Comparison of ENCODE assay signal across 26 cellular contexts in genomic region chr13:111630411-111630810, GRCh38.
DNase-seq lines count a peak whose midpoint lies in the region; ATAC-seq, FAIRE-seq and TF ChIP-seq lines count a peak whose summit lies in the region.
"Had no signal": no experiment of that assay in that cellular context is flagged by ENCODE, and none has a peak within 500 bp of the region (broad histone marks: within the 10 kb centered on the region; RNA-seq: fewer than 3 reads in every experiment).

No MANE protein-coding gene starts in this region.

- H3K36me3 Mint-ChIP-seq in type B pancreatic cell, result no peaks in the 10 kb centered on the region
- H3K36me3 Mint-ChIP-seq: activated naive CD8-positive, alpha-beta T cell; CD4-positive, CD25-positive, alpha-beta regulatory T cell; naive thymus-derived CD8-positive, alpha-beta T cell had no signal

- H3K79me2 ChIP-seq in HepG2 (ENCODE audit: insufficient read depth, low read length), result no peaks in the 10 kb centered on the region

- POLR2A ChIA-PET in HepG2 (lab: Yijun Ruan, JAX), result no interaction called here

- H3K4me3 ChIP-seq in HepG2 (replicated peaks in 1 of 3; ENCODE audit: insufficient read depth in 1 of 3, low read depth in 2 of 3, low read length in 3 of 3) (no peak overlapping the region), right lobe of liver (no peak overlapping the region), iPS DF 6.9 (ENCODE audit: low read length) (no peak overlapping the region), prostate gland (no peak overlapping the region)
- H3K4me3 ChIP-seq: esophagus squamous epithelium, gastroesophageal sphincter, tibial artery had no signal

- 14% methylated on average over 11 of the region's 11 CpGs for WGBS in HepG2 (ENCODE audit: low lambda C conversion rate)
- 68% methylated on average over 3 of the region's 11 CpGs for WGBS in right lobe of liver (ENCODE audit: insufficient coverage, low coverage, low lambda C conversion rate, missing lambda C conversion rate)
- no CpG with 5 or more reads among the region's 11 CpGs for WGBS in iPS DF 6.9 (ENCODE audit: insufficient coverage, insufficient read length)
- WGBS in prostate gland, result 65% methylated on average over 11 of the region's 11 CpGs

- FAIRE-seq in HepG2 (lab: Jason Lieb, UNC) (no peak), GM12891 (lab: Jason Lieb, UNC) (no peak)

- no peak overlapping the region for H3K9ac ChIP-seq in HepG2 (ENCODE audit: insufficient read depth, low read depth, low read length)

- H3K9me3 ChIP-seq in HepG2 (ENCODE audit: low read length) (no peaks in the 10 kb centered on the region), right lobe of liver (no peaks in the 10 kb centered on the region), iPS DF 6.9 (ENCODE audit: control insufficient read depth, insufficient read depth, low read length) (no peaks in the 10 kb centered on the region), prostate gland (no peaks in the 10 kb centered on the region)
- H3K9me3 ChIP-seq: esophagus squamous epithelium, gastroesophageal sphincter, tibial artery had no signal

- CTCF ChIA-PET in HepG2 (lab: Yijun Ruan, JAX; ENCODE audit: low intra/inter-chr PET ratio, low total read pairs), result no interaction called here

- no peak overlapping the region for H3K4me2 ChIP-seq in HepG2 (ENCODE audit: low read depth, low read length)

- no peak overlapping the region for H3K27ac ChIP-seq in HepG2 (ENCODE audit: extremely low read length, insufficient read depth, low read length)
- H3K27ac ChIP-seq in right lobe of liver, result no peak overlapping the region
- H3K27ac ChIP-seq in iPS DF 6.9 (ENCODE audit: low read length), result no peak overlapping the region
- H3K27ac ChIP-seq in prostate gland, result no peak overlapping the region
- H3K27ac ChIP-seq: esophagus squamous epithelium, gastroesophageal sphincter, tibial artery had no signal

- in situ Hi-C loops in HepG2 (cut with HindIII; ENCODE audit: extremely low pct_ligation_motif_present, low pct_unique_long_range_greater_than_20kb), result no loop called here

- intact Hi-C loops in HepG2 (cut with micrococcal nuclease; ENCODE audit: unreplicated experiment), result no loop called here
- intact Hi-C loops in right lobe of liver (cut with DNase I), result no loop called here
- intact Hi-C loops in prostate gland (cut with DNase I), result no loop called here

- no peak for TF ChIP-seq POLR2A in HepG2 (IDR thresholded peaks at IDR 0.05; ENCODE audit: insufficient read depth in 1 of 2, low read depth in 2 of 2, low read length in 2 of 2)
- no peak for TF ChIP-seq POLR2A in right lobe of liver (IDR thresholded peaks at IDR 0.05)
- TF ChIP-seq POLR2A in prostate gland (IDR thresholded peaks at IDR 0.05), result no peak
- TF ChIP-seq POLR2A in GM12891 (IDR thresholded peaks at IDR 0.05; ENCODE audit: low read depth, low read length), result no peak

- no TSS peak for BruUV-seq in HepG2 (replicated peaks; lab: Mats Ljungman, UMichigan)

- TF ChIP-seq EP300 in HepG2 (IDR thresholded peaks at IDR 0.05; ENCODE audit: low read depth in 2 of 2, low read length in 2 of 2) (no peak), HepG2 (CRISPR knock-in tag; IDR thresholded peaks at IDR 0.05; ENCODE audit: borderline replicate concordance) (no peak)

- H3K4me3 Mint-ChIP-seq in type B pancreatic cell, result no peak overlapping the region
- H3K4me3 Mint-ChIP-seq: activated naive CD8-positive, alpha-beta T cell; activated T-helper 1 cell treated with anti-CD3 and anti-CD28 coated beads, Interleukin-12 subunit alpha, Interleukin-12 subunit beta, Interleukin-2, Interleukin-4 antibody, amounts not matched to agents 30 ng/mL and 10 ng/mL and 1 ng/mL, durations not matched to agents 14 hours and 24 hours and 36 hours; CD4-positive, CD25-positive, alpha-beta regulatory T cell; naive thymus-derived CD8-positive, alpha-beta T cell; stimulated activated naive B cell treated with anti-CD40 and anti-IgM and Interleukin-4, amounts not matched to agents 10 μg/mL and 1 μg/mL and 100 μg/mL, for 72 hours had no signal

- no peak overlapping the region for H2AFZ ChIP-seq in HepG2 (ENCODE audit: low read length)

- DNase-seq in HepG2 (ENCODE audit: low spot score) (no peak), right lobe of liver (no peak), NCI-H774 (lab: John Stamatoyannopoulos, UW) (peak; percentile 94), iPS DF 6.9 (ENCODE audit: low read depth, low spot score) (peak; percentile 27), type B pancreatic cell (ENCODE audit: extremely low spot score, unreplicated experiment) (peak; percentile 56), prostate gland (ENCODE audit: low spot score) (no peak), GM12891 (ENCODE audit: insufficient read length, low spot score) (no peak)
- DNase-seq: activated CD4-positive, alpha-beta T cell treated with anti-CD3 and anti-CD28 coated beads for 4 hours; CD4-positive, CD25-positive, alpha-beta regulatory T cell; cerebellar nuclear complex; DMS 273 treated with DMSO at 0.1 percent for 48 hours; effector CD8-positive, alpha-beta T cell; esophagus squamous epithelium; GF-D8; mesenchymal stem cell; naive thymus-derived CD8-positive, alpha-beta T cell; NCI-H226; stimulated activated CD4-positive, alpha-beta T cell treated with anti-CD3 and anti-CD28 coated beads, Interleukin-1b, Interleukin-23, amount 100 ng/mL, for 48 hours; stimulated activated naive B cell treated with anti-CD40 and anti-IgM and Interleukin-4, amounts not matched to agents 10 μg/mL and 1 μg/mL and 100 μg/mL, for 72 hours; SW 1271; tibial artery had no signal

- ATAC-seq in HepG2 (peak; percentile 24; the same call in 1 of the 3 replicates), right lobe of liver (no peak), GM18907 (IDR thresholded peaks at IDR 0.05; ENCODE audit: unreplicated experiment) (no peak)
- ATAC-seq: gastroesophageal sphincter; HCT116; naive thymus-derived CD8-positive, alpha-beta T cell; stimulated activated naive B cell treated with anti-CD40 and anti-IgM and Interleukin-4, amounts not matched to agents 10 μg/mL and 1 μg/mL and 100 μg/mL, for 72 hours had no signal

- H3K27me3 ChIP-seq in HepG2 (ENCODE audit: control insufficient read depth in 1 of 2, insufficient read depth in 2 of 2, low read length in 2 of 2) (peaks cover 7 to 40% of the 10 kb centered on the region in 2 experiments; a peak in 4 of 5 replicates), right lobe of liver (no peaks in the 10 kb centered on the region), iPS DF 6.9 (ENCODE audit: control insufficient read depth, insufficient read depth, low read length) (no peaks in the 10 kb centered on the region), prostate gland (replicated peaks; ENCODE audit: insufficient read depth) (no peaks in the 10 kb centered on the region)
- H3K27me3 ChIP-seq: esophagus squamous epithelium had no signal

- peaks cover 6% of the 10 kb centered on the region for H3K4me1 Mint-ChIP-seq in type B pancreatic cell (ENCODE audit: unreplicated experiment)
- H3K4me1 Mint-ChIP-seq: CD4-positive, CD25-positive, alpha-beta regulatory T cell; naive thymus-derived CD8-positive, alpha-beta T cell; stimulated activated naive B cell treated with anti-CD40 and anti-IgM and Interleukin-4, amounts not matched to agents 10 μg/mL and 1 μg/mL and 100 μg/mL, for 72 hours had no signal

- no peaks in the 10 kb centered on the region for H3K4me1 ChIP-seq in HepG2 (ENCODE audit: insufficient read depth, low read length)
- peaks cover 0 to 18% (median 5%) of the 10 kb centered on the region in 4 donors for H3K4me1 ChIP-seq in right lobe of liver
- peaks cover 3% of the 10 kb centered on the region; the same call in 1 of the 2 replicates for H3K4me1 ChIP-seq in iPS DF 6.9 (ENCODE audit: control insufficient read depth, insufficient read depth, low read length)
- no peaks in the 10 kb centered on the region for H3K4me1 ChIP-seq in prostate gland (replicated peaks)
- H3K4me1 ChIP-seq: esophagus squamous epithelium, gastroesophageal sphincter, tibial artery had no signal

- TF ChIP-seq RAD21 in HepG2 (CRISPR knock-in tag; IDR thresholded peaks at IDR 0.05), result no peak

- no peak overlapping the region for H3K27ac Mint-ChIP-seq in type B pancreatic cell
- H3K27ac Mint-ChIP-seq: activated naive CD8-positive, alpha-beta T cell; activated T-helper 1 cell treated with anti-CD3 and anti-CD28 coated beads, Interleukin-12 subunit alpha, Interleukin-12 subunit beta, Interleukin-2, Interleukin-4 antibody, amounts not matched to agents 30 ng/mL and 10 ng/mL and 1 ng/mL, durations not matched to agents 14 hours and 24 hours and 36 hours; CD4-positive, CD25-positive, alpha-beta regulatory T cell; naive thymus-derived CD8-positive, alpha-beta T cell; stimulated activated naive B cell treated with anti-CD40 and anti-IgM and Interleukin-4, amounts not matched to agents 10 μg/mL and 1 μg/mL and 100 μg/mL, for 72 hours had no signal

- TF ChIP-seq CTCF in HepG2 (CRISPR knock-in tag; IDR thresholded peaks at IDR 0.05), result no peak
- no peak for TF ChIP-seq CTCF in right lobe of liver (IDR thresholded peaks at IDR 0.05)
- peak; percentile 50 for TF ChIP-seq CTCF in type B pancreatic cell (conservative IDR thresholded peaks at IDR 0.05)
- no peak for TF ChIP-seq CTCF in prostate gland (IDR thresholded peaks at IDR 0.05)

- peaks cover 33% of the 10 kb centered on the region for H3K27me3 Mint-ChIP-seq in type B pancreatic cell
- H3K27me3 Mint-ChIP-seq: CD4-positive, CD25-positive, alpha-beta regulatory T cell; stimulated activated naive B cell treated with anti-CD40 and anti-IgM and Interleukin-4, amounts not matched to agents 10 μg/mL and 1 μg/mL and 100 μg/mL, for 72 hours had no signal

- H4K20me1 ChIP-seq in HepG2 (ENCODE audit: insufficient read depth, low read length), result no peaks in the 10 kb centered on the region

- no peaks in the 10 kb centered on the region for H3K36me3 ChIP-seq in HepG2 (replicated peaks in 1 of 2; ENCODE audit: control insufficient read depth in 1 of 2, insufficient read depth in 2 of 2, low read length in 2 of 2)
- no peaks in the 10 kb centered on the region for H3K36me3 ChIP-seq in right lobe of liver
- H3K36me3 ChIP-seq in iPS DF 6.9 (ENCODE audit: control insufficient read depth, insufficient read depth, low read length), result no peaks in the 10 kb centered on the region
- H3K36me3 ChIP-seq in prostate gland, result no peaks in the 10 kb centered on the region
- H3K36me3 ChIP-seq: esophagus squamous epithelium, gastroesophageal sphincter, tibial artery had no signal

- H3K9me3 Mint-ChIP-seq in type B pancreatic cell, result no peaks in the 10 kb centered on the region
- H3K9me3 Mint-ChIP-seq: activated T-helper 1 cell treated with anti-CD3 and anti-CD28 coated beads, Interleukin-12 subunit alpha, Interleukin-12 subunit beta, Interleukin-2, Interleukin-4 antibody, amounts not matched to agents 30 ng/mL and 10 ng/mL and 1 ng/mL, durations not matched to agents 14 hours and 24 hours and 36 hours had no signal

TF ChIP-seq in GM12891, 5 proteins besides CTCF, POLR2A, EP300 and RAD21:
- no peak for TF ChIP-seq SPI1 (IDR thresholded peaks at IDR 0.05; ENCODE audit: low read depth, low read length)
- TF ChIP-seq POLR2AphosphoS5 (IDR thresholded peaks at IDR 0.05; ENCODE audit: low read depth, low read length), result no peak
- TF ChIP-seq TAF1 (IDR thresholded peaks at IDR 0.05; ENCODE audit: low read depth, low read length), result no peak
- TF ChIP-seq POU2F2 (IDR thresholded peaks at IDR 0.05; ENCODE audit: low read depth, low read length), result no peak

Comparison
In these comparisons a context has a peak if more than half of its experiments do, and no peak if none do; other contexts are left out.
1. DNase-seq: peak in NCI-H774 (single experiment), iPS DF 6.9 (single experiment) and type B pancreatic cell (single experiment); none in HepG2 (single experiment), right lobe of liver (0 of 3), prostate gland (single experiment) and GM12891 (single experiment).